22 cellular contexts compared by ENCODE assay signal in the genomic region with DNA sequence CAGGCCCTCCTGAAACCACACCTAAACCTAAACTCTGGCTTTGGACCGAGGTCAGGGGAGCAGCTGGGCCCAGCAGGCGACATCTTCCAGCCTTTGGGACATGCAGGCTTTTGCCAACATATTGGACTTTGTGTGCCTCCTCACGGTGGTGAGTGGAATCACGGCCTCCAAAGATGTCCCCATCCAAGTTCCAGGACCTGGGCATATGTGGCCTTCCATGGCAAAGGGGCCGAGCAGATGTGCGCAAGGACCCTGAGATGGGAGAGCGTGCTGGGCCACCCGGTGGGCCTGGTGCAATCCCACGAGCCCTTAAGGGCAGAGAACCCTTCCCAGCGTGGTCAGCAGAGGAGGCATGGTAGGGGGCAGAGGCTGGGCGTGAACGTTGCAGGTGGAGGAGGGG.
"Had no signal": no experiment of that assay in that cellular context is flagged by ENCODE, and none has a peak within 500 bp of the region (broad histone marks: within the 10 kb centered on the region; RNA-seq: fewer than 3 reads in every experiment).

No MANE protein-coding gene starts in this region.

- H3K27me3 Mint-ChIP-seq: activated CD4-positive, alpha-beta T cell treated with anti-CD3 and anti-CD28 coated beads, Interleukin-2, amount 10 ng/mL, durations not matched to agents 24 days and 14 days; activated naive CD8-positive, alpha-beta T cell treated with anti-CD3 and anti-CD28 coated beads, Interleukin-2, amount 50 U/mL, for 24 hours had no signal

- H3K9me3 Mint-ChIP-seq: activated CD4-positive, alpha-beta T cell treated with anti-CD3 and anti-CD28 coated beads, Interleukin-2, amount 10 ng/mL, durations not matched to agents 24 days and 14 days; activated naive CD4-positive, alpha-beta T cell treated with anti-CD3 and anti-CD28 coated beads for 36 hours; activated naive CD8-positive, alpha-beta T cell treated with anti-CD3 and anti-CD28 coated beads, Interleukin-2, amount 50 U/mL, for 24 hours; natural killer cell had no signal

- FAIRE-seq: small intestine had no signal

- H3K4me1 ChIP-seq: ascending aorta, breast epithelium, foreskin keratinocyte, transverse colon had no signal

- H3K4me1 Mint-ChIP-seq: activated CD4-positive, alpha-beta T cell treated with anti-CD3 and anti-CD28 coated beads, Interleukin-2, amount 10 ng/mL, durations not matched to agents 24 days and 14 days; activated naive CD8-positive, alpha-beta T cell treated with anti-CD3 and anti-CD28 coated beads, Interleukin-2, amount 50 U/mL, for 24 hours; natural killer cell had no signal

- DNase-seq: activated CD4-positive, alpha-beta T cell treated with anti-CD3 and anti-CD28 coated beads, Interleukin-2, amount 10 ng/mL, durations not matched to agents 24 days and 14 days; activated CD4-positive, CD25-positive, alpha-beta regulatory T cell; activated naive CD4-positive, alpha-beta T cell treated with anti-CD3 and anti-CD28 coated beads for 36 hours; activated naive CD8-positive, alpha-beta T cell treated with anti-CD3 and anti-CD28 coated beads, Interleukin-2, amount 50 U/mL, for 24 hours; activated T-cell treated with anti-CD3 and anti-CD28 coated beads for 4 hours; cerebellar nuclear complex; effector memory CD4-positive, alpha-beta T cell; foreskin keratinocyte; kidney glomerular epithelial cell; left ventricle myocardium superior; mesendoderm; natural killer cell; occipital lobe; small intestine; stimulated activated CD4-positive, alpha-beta T cell treated with anti-CD3 and anti-CD28 coated beads, Interleukin-4, amount 100 ng/mL, for 4 hours; stimulated activated CD8-positive, alpha-beta memory T cell treated with anti-CD3 and anti-CD28 coated beads, Interleukin-4, amount 100 ng/mL, for 48 hours; stimulated activated naive CD4-positive, alpha-beta T cell treated with Interleukin-2 at 50 U/mL for 16 hours; substantia nigra; transverse colon had no signal

- H3K36me3 Mint-ChIP-seq: natural killer cell had no signal

- ATAC-seq: activated naive CD8-positive, alpha-beta T cell treated with anti-CD3 and anti-CD28 coated beads, Interleukin-2, amount 50 U/mL, for 24 hours; foreskin keratinocyte; left ventricle myocardium superior; natural killer cell; right cardiac atrium had no signal

- H3K9me3 ChIP-seq: ascending aorta, breast epithelium, transverse colon had no signal

- H3K4me3 ChIP-seq: ascending aorta, breast epithelium, transverse colon had no signal

- H3K36me3 ChIP-seq: ascending aorta, breast epithelium, transverse colon had no signal

- H3K27ac ChIP-seq: ascending aorta, breast epithelium, foreskin keratinocyte, transverse colon had no signal

- H3K4me3 Mint-ChIP-seq: activated CD4-positive, alpha-beta T cell treated with anti-CD3 and anti-CD28 coated beads, Interleukin-2, amount 10 ng/mL, durations not matched to agents 24 days and 14 days; activated naive CD4-positive, alpha-beta T cell treated with anti-CD3 and anti-CD28 coated beads for 36 hours; activated naive CD8-positive, alpha-beta T cell treated with anti-CD3 and anti-CD28 coated beads, Interleukin-2, amount 50 U/mL, for 24 hours; natural killer cell had no signal

- H3K27ac Mint-ChIP-seq: activated CD4-positive, alpha-beta T cell treated with anti-CD3 and anti-CD28 coated beads, Interleukin-2, amount 10 ng/mL, durations not matched to agents 24 days and 14 days; activated naive CD4-positive, alpha-beta T cell treated with anti-CD3 and anti-CD28 coated beads for 36 hours; activated naive CD8-positive, alpha-beta T cell treated with anti-CD3 and anti-CD28 coated beads, Interleukin-2, amount 50 U/mL, for 24 hours; natural killer cell had no signal

- H3K27me3 ChIP-seq: ascending aorta, breast epithelium, foreskin keratinocyte, transverse colon had no signal
